ENCODE assay signal across 1 cellular context in the genomic region with DNA sequence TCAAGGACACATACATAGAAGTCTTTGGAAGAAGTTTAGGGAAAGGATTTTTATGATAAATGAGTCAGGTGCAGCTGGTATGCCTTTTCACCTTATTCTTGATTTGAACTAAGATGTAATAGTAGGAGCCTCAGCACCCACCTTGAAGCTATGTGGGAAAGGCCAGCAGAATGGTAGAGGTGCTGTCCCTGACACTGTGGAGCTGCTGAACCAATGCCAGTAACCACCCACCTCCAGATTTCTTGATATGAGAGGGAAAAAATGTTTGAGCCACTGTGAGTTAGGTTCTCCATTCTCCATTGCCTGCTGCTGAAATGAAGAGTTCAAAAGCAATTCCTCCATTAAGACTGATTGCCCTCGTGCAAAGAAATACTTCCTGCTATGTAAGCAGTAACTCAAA.
TF ChIP-seq lines count a peak whose summit lies in the region.

No MANE protein-coding gene starts in this region.

TF ChIP-seq in GM12878, 131 proteins besides CTCF, POLR2A, EP300 and RAD21:
- TF ChIP-seq MYC (IDR thresholded peaks at IDR 0.05; ENCODE audit: insufficient read depth, insufficient read length, insufficient replicate concordance, low read length, severe bottlenecking) (no peak), ATF7 (IDR thresholded peaks at IDR 0.05; ENCODE audit: low read depth) (no peak)
